ENCODE assay signal across 18 cellular contexts in genomic region chr14:64520699-64521098, GRCh38. TPM values are rescaled to one million over a fixed set of nuclear protein-coding genes. Genes with fewer than 3 reads are reported as not detected.
"Had no signal": no experiment of that assay in that cellular context is flagged by ENCODE, and none has a peak within 500 bp of the region (broad histone marks: within the 10 kb centered on the region; RNA-seq: fewer than 3 reads in every experiment).

No MANE protein-coding gene starts in this region.

- H3K36me3 Mint-ChIP-seq: natural killer cell had no signal

- H3K27ac Mint-ChIP-seq: activated naive CD4-positive, alpha-beta T cell treated with anti-CD3 and anti-CD28 coated beads for 36 hours; dendritic cell treated with granulocyte-macrophage colony-stimulating factor and Interleukin-4, amounts not matched to agents 40 ng/mL and 50 ng/mL, for 4 days; progenitor cell of endocrine pancreas; stimulated activated naive CD8-positive, alpha-beta T cell treated with anti-CD3 and anti-CD28 coated beads, Interleukin-15, Interleukin-2, amounts not matched to agents 100 ng/mL and 50 ng/mL, for 24 hours had no signal

- ATAC-seq: left cardiac atrium, natural killer cell had no signal

- H3K27ac ChIP-seq: adrenal gland, esophagus squamous epithelium, sigmoid colon had no signal

- H3K4me3 ChIP-seq: adrenal gland, esophagus squamous epithelium, sigmoid colon had no signal

- DNase-seq: activated CD4-positive, alpha-beta T cell treated with anti-CD3 and anti-CD28 coated beads, Interleukin-2, amount 10 ng/mL, durations not matched to agents 7 days and 5 days; activated CD8-positive, alpha-beta memory T cell treated with anti-CD3 and anti-CD28 coated beads for 24 hours; activated naive CD4-positive, alpha-beta T cell treated with anti-CD3 and anti-CD28 coated beads for 36 hours; adrenal gland; central memory CD4-positive, alpha-beta T cell; esophagus squamous epithelium; foreskin fibroblast; immature natural killer cell; left cardiac atrium; mammary epithelial cell; natural killer cell; sigmoid colon; stimulated activated CD4-positive, alpha-beta T cell treated with anti-CD3 and anti-CD28 coated beads, Interleukin-12 subunit alpha, Interleukin-12 subunit beta, amount 100 ng/mL, for 4 hours; stimulated activated CD8-positive, alpha-beta memory T cell treated with anti-CD3 and anti-CD28 coated beads, Interleukin-4, amount 100 ng/mL, for 48 hours had no signal

- H3K4me3 Mint-ChIP-seq: activated CD4-positive, alpha-beta T cell treated with anti-CD3 and anti-CD28 coated beads, Interleukin-2, amount 10 ng/mL, durations not matched to agents 7 days and 5 days; activated naive CD4-positive, alpha-beta T cell treated with anti-CD3 and anti-CD28 coated beads for 36 hours; dendritic cell treated with granulocyte-macrophage colony-stimulating factor and Interleukin-4, amounts not matched to agents 40 ng/mL and 50 ng/mL, for 4 days; immature natural killer cell; natural killer cell; stimulated activated naive CD8-positive, alpha-beta T cell treated with anti-CD3 and anti-CD28 coated beads, Interleukin-15, Interleukin-2, amounts not matched to agents 100 ng/mL and 50 ng/mL, for 24 hours had no signal

- H3K9me3 ChIP-seq: adrenal gland, esophagus squamous epithelium, sigmoid colon had no signal

- H3K4me1 ChIP-seq: adrenal gland had no signal

- H3K27me3 ChIP-seq: adrenal gland, esophagus squamous epithelium, sigmoid colon had no signal

- H3K27me3 Mint-ChIP-seq: activated CD4-positive, alpha-beta T cell treated with anti-CD3 and anti-CD28 coated beads, Interleukin-2, amount 10 ng/mL, durations not matched to agents 7 days and 5 days; dendritic cell treated with granulocyte-macrophage colony-stimulating factor and Interleukin-4, amounts not matched to agents 40 ng/mL and 50 ng/mL, for 4 days; progenitor cell of endocrine pancreas; stimulated activated naive CD8-positive, alpha-beta T cell treated with anti-CD3 and anti-CD28 coated beads, Interleukin-15, Interleukin-2, amounts not matched to agents 100 ng/mL and 50 ng/mL, for 24 hours had no signal

RNA-seq across cellular contexts. Expression of gene PPP1R36, which starts 29.1 kb away (rescaled TPM):
- total RNA-seq: activated naive CD4-positive, alpha-beta T cell treated with anti-CD3 and anti-CD28 coated beads for 36 hours; T-helper 1 cell treated with Interleukin-12 subunit alpha and Interleukin-12 subunit beta and Interleukin-4 antibody, amounts not matched to agents 30 ng/mL and 1 ng/mL, for 36 hours had no signal
